Comparison of ENCODE assay signal across 28 cellular contexts in the genomic region with DNA sequence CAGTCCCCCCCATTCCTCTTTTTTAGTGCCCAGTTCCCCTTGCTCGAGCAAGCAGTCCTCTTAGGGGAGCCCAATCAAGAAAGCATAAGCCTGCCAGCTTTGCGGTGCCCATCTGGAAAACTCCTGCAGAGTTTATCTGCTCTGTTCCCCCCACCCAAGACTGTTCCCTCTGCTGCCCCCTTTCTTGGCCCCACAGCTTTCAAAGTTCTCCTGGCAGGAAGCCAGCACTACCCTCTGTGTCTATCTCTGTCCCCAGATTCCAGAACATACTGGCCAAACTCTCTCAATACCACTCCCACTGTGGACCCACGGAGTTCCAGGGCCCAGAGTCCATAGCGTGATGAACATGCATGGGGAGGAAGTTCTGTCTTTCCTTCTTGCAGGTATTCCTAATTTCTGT.
"Had no signal": no experiment of that assay in that cellular context is flagged by ENCODE, and none has a peak within 500 bp of the region (broad histone marks: within the 10 kb centered on the region; RNA-seq: fewer than 3 reads in every experiment).

No MANE protein-coding gene starts in this region.

- H3K36me3 Mint-ChIP-seq: memory B cell; naive B cell; natural killer cell treated with Interleukin-12 subunit alpha and Interleukin-12 subunit beta and Interleukin-15 and Interleukin-18, amount 100 ng/mL, for 72 hours; stimulated activated memory B cell treated with anti-CD40 and anti-IgM and Interleukin-4, amounts not matched to agents 10 μg/mL and 1 μg/mL and 100 μg/mL, for 72 hours had no signal

- H3K4me3 Mint-ChIP-seq: endodermal cell; memory B cell; naive B cell; natural killer cell treated with Interleukin-12 subunit alpha and Interleukin-12 subunit beta and Interleukin-15 and Interleukin-18, amount 100 ng/mL, for 72 hours; neural crest cell; stimulated activated memory B cell treated with anti-CD40 and anti-IgM and Interleukin-4, amounts not matched to agents 10 μg/mL and 1 μg/mL and 100 μg/mL, for 72 hours; stimulated activated naive CD8-positive, alpha-beta T cell treated with anti-CD3 and anti-CD28 coated beads, Interleukin-15, Interleukin-2, amounts not matched to agents 100 ng/mL and 50 ng/mL, for 24 hours had no signal

- ATAC-seq: esophagus mucosa; foreskin keratinocyte; heart right ventricle; left lobe of liver; mucosa of descending colon; natural killer cell treated with Interleukin-12 subunit alpha and Interleukin-12 subunit beta and Interleukin-15 and Interleukin-18, amount 100 ng/mL, for 72 hours; psoas muscle; right cardiac atrium; stimulated activated memory B cell treated with anti-CD40 and anti-IgM and Interleukin-4, amounts not matched to agents 10 μg/mL and 1 μg/mL and 100 μg/mL, for 72 hours; upper lobe of right lung had no signal

- H3K4me1 ChIP-seq: foreskin keratinocyte, heart right ventricle, parathyroid adenoma, psoas muscle, tibial nerve, upper lobe of right lung had no signal

- H3K27ac Mint-ChIP-seq: endodermal cell; memory B cell; natural killer cell treated with Interleukin-12 subunit alpha and Interleukin-12 subunit beta and Interleukin-15 and Interleukin-18, amount 100 ng/mL, for 72 hours; stimulated activated memory B cell treated with anti-CD40 and anti-IgM and Interleukin-4, amounts not matched to agents 10 μg/mL and 1 μg/mL and 100 μg/mL, for 72 hours; stimulated activated naive CD8-positive, alpha-beta T cell treated with anti-CD3 and anti-CD28 coated beads, Interleukin-15, Interleukin-2, amounts not matched to agents 100 ng/mL and 50 ng/mL, for 24 hours had no signal

- H3K27ac ChIP-seq: dorsolateral prefrontal cortex, epithelial cell of prostate, foreskin keratinocyte, heart right ventricle, parathyroid adenoma, psoas muscle, sigmoid colon, thoracic aorta, tibial nerve, upper lobe of right lung had no signal

- H3K79me2 ChIP-seq: parathyroid adenoma had no signal

- H2AFZ ChIP-seq: parathyroid adenoma had no signal

- H3K4me3 ChIP-seq: dorsolateral prefrontal cortex, heart right ventricle, lung, mucosa of descending colon, psoas muscle, sigmoid colon, thoracic aorta, tibial nerve, upper lobe of right lung had no signal

- FAIRE-seq: colon, kidney had no signal

- H3K36me3 ChIP-seq: heart right ventricle, sigmoid colon, thoracic aorta, tibial nerve, upper lobe of right lung had no signal

- H3K4me1 Mint-ChIP-seq: naive B cell, neural crest cell had no signal

- H3K9ac ChIP-seq: parathyroid adenoma had no signal

- H3K27me3 ChIP-seq: foreskin keratinocyte, sigmoid colon, tibial nerve, upper lobe of right lung had no signal

- H3K9me3 ChIP-seq: heart right ventricle, mucosa of descending colon, psoas muscle, sigmoid colon, thoracic aorta, tibial nerve, upper lobe of right lung had no signal

- DNase-seq: dorsolateral prefrontal cortex; effector CD4-positive, alpha-beta T cell; endodermal cell; foreskin keratinocyte; glutamatergic neuron; heart right ventricle; kidney; mucosa of descending colon; naive B cell; psoas muscle; right cardiac atrium; sigmoid colon; stimulated activated CD4-positive, alpha-beta T cell treated with anti-CD3 and anti-CD28 coated beads, Interleukin-2, amount 100 ng/mL, for 24 hours; stimulated activated CD4-positive, alpha-beta T cell treated with anti-CD3 and anti-CD28 coated beads, Interleukin-4, amount 100 ng/mL, for 24 hours; upper lobe of right lung had no signal

- H3K9me3 Mint-ChIP-seq: endodermal cell; memory B cell; natural killer cell treated with Interleukin-12 subunit alpha and Interleukin-12 subunit beta and Interleukin-15 and Interleukin-18, amount 100 ng/mL, for 72 hours; neural crest cell; stimulated activated naive CD8-positive, alpha-beta T cell treated with anti-CD3 and anti-CD28 coated beads, Interleukin-15, Interleukin-2, amounts not matched to agents 100 ng/mL and 50 ng/mL, for 24 hours had no signal
